Comparison of ENCODE assay signal across 1 cellular context in genomic region chr15:55237219-55238130, GRCh38.
TF ChIP-seq lines count a peak whose summit lies in the region.

No MANE protein-coding gene starts in this region.

TF ChIP-seq in K562, 482 proteins besides CTCF, POLR2A, EP300 and RAD21 (continued from another document and continues in another):
- TF ChIP-seq CHD7 (IDR thresholded peaks at IDR 0.05; ENCODE audit: low read depth, low read length): no peak
- TF ChIP-seq POLR2AphosphoS2 (IDR thresholded peaks at IDR 0.05; ENCODE audit: low read length): no peak
- TF ChIP-seq KHSRP (IDR thresholded peaks at IDR 0.05): no peak
- no peak for TF ChIP-seq RBFOX2 (IDR thresholded peaks at IDR 0.05; ENCODE audit: low read depth, low read length)
- TF ChIP-seq ZNF12 (CRISPR knock-in tag; IDR thresholded peaks at IDR 0.05): no peak
- TF ChIP-seq CHAMP1 (IDR thresholded peaks at IDR 0.05): no peak
- no peak for TF ChIP-seq ZFP91 (CRISPR knock-in tag; IDR thresholded peaks at IDR 0.05)
- TF ChIP-seq NUFIP1 (IDR thresholded peaks at IDR 0.05; ENCODE audit: partially characterized antibody): no peak
- TF ChIP-seq NR2C1 (IDR thresholded peaks at IDR 0.05): no peak
- no peak for TF ChIP-seq NR2C1 (tag; IDR thresholded peaks at IDR 0.05)
- no peak for TF ChIP-seq ID3 (CRISPR knock-in tag; IDR thresholded peaks at IDR 0.05)
- TF ChIP-seq ID3 (tag; IDR thresholded peaks at IDR 0.05): no peak
- no peak for TF ChIP-seq KDM5B (IDR thresholded peaks at IDR 0.05; ENCODE audit: insufficient replicate concordance, low read depth, low read length)
- no peak for TF ChIP-seq ZNF644 (tag; IDR thresholded peaks at IDR 0.05; ENCODE audit: low read depth)
- TF ChIP-seq ZNF408 (CRISPR knock-in tag; IDR thresholded peaks at IDR 0.05; ENCODE audit: low read depth): no peak
- no peak for TF ChIP-seq HNRNPL (IDR thresholded peaks at IDR 0.05; ENCODE audit: low read depth, low read length)
- no peak for TF ChIP-seq CAMTA2 (CRISPR knock-in tag; conservative IDR thresholded peaks at IDR 0.05)
- no peak for TF ChIP-seq E2F1 (CRISPR knock-in tag; IDR thresholded peaks at IDR 0.05)
- TF ChIP-seq BMI1 (IDR thresholded peaks at IDR 0.05; ENCODE audit: low read length): no peak
- TF ChIP-seq ZFPM2 (CRISPR knock-in tag; IDR thresholded peaks at IDR 0.05): no peak
- no peak for TF ChIP-seq ARID2 (IDR thresholded peaks at IDR 0.05)
- no peak for TF ChIP-seq PPARD (CRISPR knock-in tag; IDR thresholded peaks at IDR 0.05)
- no peak for TF ChIP-seq STAT6 (CRISPR knock-in tag; IDR thresholded peaks at IDR 0.05)
- TF ChIP-seq NFXL1 (CRISPR knock-in tag; IDR thresholded peaks at IDR 0.05): no peak
- peak; percentile 95 for TF ChIP-seq CEBPB (tag; IDR thresholded peaks at IDR 0.05)
- TF ChIP-seq ZFP36 (IDR thresholded peaks at IDR 0.05; ENCODE audit: low read depth, low read length, partially characterized antibody): no peak
- TF ChIP-seq ZNF217 (CRISPR knock-in tag; IDR thresholded peaks at IDR 0.05): no peak
- TF ChIP-seq ZNF695 (CRISPR knock-in tag; IDR thresholded peaks at IDR 0.05): no peak
- TF ChIP-seq ZNF174 (CRISPR knock-in tag; IDR thresholded peaks at IDR 0.05): no peak
- TF ChIP-seq ZNF165 (CRISPR knock-in tag; IDR thresholded peaks at IDR 0.05; ENCODE audit: borderline replicate concordance): no peak
- peak; percentile 37 for TF ChIP-seq TAF1 (IDR thresholded peaks at IDR 0.05; ENCODE audit: control insufficient read depth, extremely low read depth, insufficient read depth, low read length, severe bottlenecking)
- TF ChIP-seq STAG1 (CRISPR knock-in tag; IDR thresholded peaks at IDR 0.05; ENCODE audit: borderline replicate concordance): no peak
- TF ChIP-seq ZNF707 (CRISPR knock-in tag; conservative IDR thresholded peaks at IDR 0.05): no peak
- peak; percentile 66 for TF ChIP-seq NFIC (IDR thresholded peaks at IDR 0.05)
- TF ChIP-seq DACH1 (IDR thresholded peaks at IDR 0.05; ENCODE audit: partially characterized antibody): peak; percentile 52
- TF ChIP-seq ATF1 (CRISPR knock-in tag; IDR thresholded peaks at IDR 0.05): no peak
- TF ChIP-seq ATF1 (tag; IDR thresholded peaks at IDR 0.05): peak; percentile 72
- no peak for TF ChIP-seq ZNF518B (CRISPR knock-in tag; IDR thresholded peaks at IDR 0.05)
